In the genomic region with DNA sequence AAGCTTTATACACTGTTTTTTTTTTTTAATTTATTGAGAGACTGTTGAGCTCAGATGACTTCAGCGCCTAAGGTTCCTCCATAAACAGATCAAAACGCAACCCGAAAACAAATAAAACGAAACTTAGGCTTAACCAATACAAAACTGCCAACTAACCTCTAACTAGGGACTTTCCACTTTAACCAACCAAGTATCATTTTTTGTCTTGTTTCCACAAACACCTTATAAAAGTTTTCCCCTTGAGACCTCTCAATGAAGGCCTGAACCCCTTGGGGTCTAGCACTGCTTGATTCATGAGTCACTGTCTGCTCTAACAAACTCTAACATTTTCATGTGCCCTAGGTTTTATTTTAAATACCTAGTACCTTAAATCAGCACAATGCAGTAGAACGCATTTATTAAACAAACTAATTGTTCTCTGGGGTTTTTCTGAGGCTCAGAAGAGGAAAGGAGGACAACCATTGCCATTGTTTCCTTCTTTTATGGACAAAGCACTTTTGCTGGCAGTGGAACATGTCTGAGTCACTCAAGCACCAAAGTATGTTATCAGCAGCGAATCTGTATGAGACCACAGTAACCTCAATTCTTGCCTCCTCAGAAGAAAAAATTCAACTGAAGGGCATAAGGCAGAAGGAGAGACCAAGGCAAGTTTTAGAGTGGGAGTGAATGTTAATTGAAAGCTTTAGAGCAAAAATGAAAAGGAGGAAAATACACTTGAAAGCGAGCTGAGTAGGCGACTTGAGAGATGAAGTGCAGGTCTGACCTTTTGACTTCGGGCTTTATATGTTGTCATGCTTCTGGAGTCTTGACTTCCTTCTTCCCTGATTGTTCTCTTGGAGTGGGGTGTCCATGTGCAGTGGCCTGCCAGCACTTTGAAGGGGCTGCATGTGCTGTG, we compare ENCODE assay signal across 12 cellular contexts.
A peak's percentile ranks its signal among the peaks of the same experiment; 100 is the strongest.
DNase-seq lines count a peak whose midpoint lies in the region; ATAC-seq lines count a peak whose summit lies in the region.
"Had no signal": no experiment of that assay in that cellular context is flagged by ENCODE, and none has a peak within 500 bp of the region (broad histone marks: within the 10 kb centered on the region; RNA-seq: fewer than 3 reads in every experiment).

No MANE protein-coding gene starts in this region.

- peak; percentile 71 for ATAC-seq in HG02678 (IDR thresholded peaks at IDR 0.05; ENCODE audit: unreplicated experiment)
- ATAC-seq in HG03520 (IDR thresholded peaks at IDR 0.05; ENCODE audit: unreplicated experiment): peak; percentile 79

- H3K27me3 Mint-ChIP-seq in activated CD4-positive, alpha-beta memory T cell treated with anti-CD3 and anti-CD28 coated beads, Interleukin-2, amount 10 ng/mL, durations not matched to agents 7 days and 5 days: no peaks in the 10 kb centered on the region
- H3K27me3 Mint-ChIP-seq in activated CD4-positive, alpha-beta memory T cell treated with anti-CD3 and anti-CD28 coated beads for 36 hours: no peaks in the 10 kb centered on the region

- no peaks in the 10 kb centered on the region for H3K4me1 Mint-ChIP-seq in activated CD4-positive, alpha-beta memory T cell treated with anti-CD3 and anti-CD28 coated beads, Interleukin-2, amount 10 ng/mL, durations not matched to agents 7 days and 5 days
- H3K4me1 Mint-ChIP-seq in activated CD4-positive, alpha-beta memory T cell treated with anti-CD3 and anti-CD28 coated beads for 36 hours (ENCODE audit: low read depth): no peaks in the 10 kb centered on the region

- peaks cover 12% of the 10 kb centered on the region for H3K9me3 Mint-ChIP-seq in activated CD4-positive, alpha-beta memory T cell treated with anti-CD3 and anti-CD28 coated beads, Interleukin-2, amount 10 ng/mL, durations not matched to agents 7 days and 5 days
- H3K9me3 Mint-ChIP-seq in activated CD4-positive, alpha-beta memory T cell treated with anti-CD3 and anti-CD28 coated beads for 36 hours: peaks cover 51% of the 10 kb centered on the region

- intact Hi-C loops in activated CD4-positive, alpha-beta memory T cell treated with anti-CD3 and anti-CD28 coated beads for 36 hours (cut with micrococcal nuclease): no loop called here

- POLR2A ChIA-PET in activated CD4-positive, alpha-beta memory T cell treated with anti-CD3 and anti-CD28 coated beads, Interleukin-2, amount 10 ng/mL, durations not matched to agents 7 days and 5 days (lab: Charles Lee): interaction anchor here (0.7 kb wide), 1 partner anchor 21 kb away, joined by 3 read pairs; no protein-coding TSS in a partner anchor
- POLR2A ChIA-PET in activated CD4-positive, alpha-beta memory T cell treated with anti-CD3 and anti-CD28 coated beads for 36 hours (lab: Charles Lee): no interaction called here

- no peak overlapping the region for H3K4me3 Mint-ChIP-seq in activated CD4-positive, alpha-beta memory T cell treated with anti-CD3 and anti-CD28 coated beads, Interleukin-2, amount 10 ng/mL, durations not matched to agents 7 days and 5 days
- no peak overlapping the region for H3K4me3 Mint-ChIP-seq in activated CD4-positive, alpha-beta memory T cell treated with anti-CD3 and anti-CD28 coated beads for 36 hours

- no peaks in the 10 kb centered on the region for H3K36me3 Mint-ChIP-seq in activated CD4-positive, alpha-beta memory T cell treated with anti-CD3 and anti-CD28 coated beads, Interleukin-2, amount 10 ng/mL, durations not matched to agents 7 days and 5 days (ENCODE audit: low read depth)
- H3K36me3 Mint-ChIP-seq in activated CD4-positive, alpha-beta memory T cell treated with anti-CD3 and anti-CD28 coated beads for 36 hours: no peaks in the 10 kb centered on the region

- H3K27ac Mint-ChIP-seq in activated CD4-positive, alpha-beta memory T cell treated with anti-CD3 and anti-CD28 coated beads, Interleukin-2, amount 10 ng/mL, durations not matched to agents 7 days and 5 days: peak overlapping the region; percentile 1
- no peak overlapping the region for H3K27ac Mint-ChIP-seq in activated CD4-positive, alpha-beta memory T cell treated with anti-CD3 and anti-CD28 coated beads for 36 hours

- CTCF ChIA-PET in activated CD4-positive, alpha-beta memory T cell treated with anti-CD3 and anti-CD28 coated beads, Interleukin-2, amount 10 ng/mL, durations not matched to agents 7 days and 5 days (lab: Charles Lee): no interaction called here
- CTCF ChIA-PET in activated CD4-positive, alpha-beta memory T cell treated with anti-CD3 and anti-CD28 coated beads for 36 hours (lab: Charles Lee): no interaction called here

- no peak for DNase-seq in activated CD4-positive, alpha-beta memory T cell treated with anti-CD3 and anti-CD28 coated beads, Interleukin-2, amount 10 ng/mL, durations not matched to agents 7 days and 5 days
- no peak for DNase-seq in activated CD4-positive, alpha-beta memory T cell treated with anti-CD3 and anti-CD28 coated beads for 36 hours
- DNase-seq in DMS79 treated with DMSO at 0.1 percent for 48 hours (lab: John Stamatoyannopoulos, UW) (no peak), UCSD-AML1 (lab: John Stamatoyannopoulos, UW; ENCODE audit: unreplicated experiment) (no peak), SHP77 (lab: John Stamatoyannopoulos, UW) (no peak), NCI-H345 (lab: John Stamatoyannopoulos, UW) (no peak)
- DNase-seq: esophagus squamous epithelium, GM23248, KG1, NCI-H774 had no signal
